22 cellular contexts compared by ENCODE assay signal in the genomic region with DNA sequence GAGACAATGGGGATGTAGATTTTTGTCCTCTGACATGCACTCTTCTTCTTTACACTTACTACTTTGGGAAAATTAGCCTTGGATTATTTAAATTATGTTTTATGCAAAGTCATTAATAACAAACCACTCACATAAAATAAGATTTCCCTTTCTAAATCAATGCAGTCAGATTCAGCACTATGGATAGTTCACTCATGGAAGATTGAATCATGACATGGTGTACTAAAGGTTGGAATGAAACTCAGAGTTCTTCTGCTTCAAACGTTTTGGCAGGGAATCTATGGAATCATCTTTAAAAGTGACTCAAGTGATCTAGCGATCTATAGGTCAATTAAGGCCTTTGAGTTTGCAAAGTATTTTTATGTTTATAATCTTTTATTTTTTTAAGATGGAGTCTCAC.
"Had no signal": no experiment of that assay in that cellular context is flagged by ENCODE, and none has a peak within 500 bp of the region (broad histone marks: within the 10 kb centered on the region; RNA-seq: fewer than 3 reads in every experiment).

No MANE protein-coding gene starts in this region.

- H3K27me3 ChIP-seq: colonic mucosa, hepatocyte, thyroid gland had no signal

- H2AFZ ChIP-seq: hepatocyte had no signal

- H3K4me3 ChIP-seq: colonic mucosa, hepatocyte, lower lobe of right lung, thyroid gland had no signal

- H3K79me2 ChIP-seq: hepatocyte had no signal

- ATAC-seq: activated CD8-positive, alpha-beta T cell treated with anti-CD3 and anti-CD28 coated beads, Interleukin-2, amount 10 ng/mL, durations not matched to agents 7 days and 5 days; left cardiac atrium; lower lobe of right lung had no signal

- DNase-seq: activated B cell treated with CpG ODN at 0.5 μM for 24 hours; activated CD4-positive, alpha-beta T cell treated with anti-CD3 and anti-CD28 coated beads for 48 hours; activated CD8-positive, alpha-beta T cell treated with anti-CD3 and anti-CD28 coated beads, Interleukin-2, amount 10 ng/mL, durations not matched to agents 7 days and 5 days; activated naive CD4-positive, alpha-beta T cell treated with Interleukin-2 at 50 U/mL for 16 hours; activated naive CD8-positive, alpha-beta T cell treated with anti-CD3 and anti-CD28 coated beads, Interleukin-2, amount 10 ng/mL, durations not matched to agents 7 days and 5 days; activated T-cell treated with anti-CD3 and anti-CD28 coated beads, Interleukin-2, amount 50 U/mL, for 24 hours; colonic mucosa; erythroblast; left cardiac atrium; lower lobe of right lung; posterior cingulate gyrus; retina; stimulated activated CD4-positive, alpha-beta T cell treated with anti-CD3 and anti-CD28 coated beads, Interleukin-2, amount 100 ng/mL, for 24 hours; stimulated activated naive CD4-positive, alpha-beta T cell treated with Interleukin-2 at 50 U/mL for 16 hours; thyroid gland had no signal

- H3K4me1 Mint-ChIP-seq: activated B cell treated with CpG ODN at 0.5 μM for 24 hours; activated naive CD8-positive, alpha-beta T cell treated with anti-CD3 and anti-CD28 coated beads, Interleukin-2, amount 10 ng/mL, durations not matched to agents 7 days and 5 days; brain; central memory CD8-positive, alpha-beta T cell; mesothelial cell of epicardium; nephron had no signal

- H3K36me3 Mint-ChIP-seq: activated naive CD8-positive, alpha-beta T cell treated with anti-CD3 and anti-CD28 coated beads, Interleukin-2, amount 10 ng/mL, durations not matched to agents 7 days and 5 days; brain had no signal

- H3K27ac Mint-ChIP-seq: activated B cell treated with CpG ODN at 0.5 μM for 24 hours; activated CD8-positive, alpha-beta T cell treated with anti-CD3 and anti-CD28 coated beads, Interleukin-2, amount 10 ng/mL, durations not matched to agents 7 days and 5 days; activated naive CD8-positive, alpha-beta T cell treated with anti-CD3 and anti-CD28 coated beads, Interleukin-2, amount 10 ng/mL, durations not matched to agents 7 days and 5 days; activated T-cell treated with anti-CD3 and anti-CD28 coated beads, Interleukin-2, amount 50 U/mL, for 24 hours; activated T-helper 2 cell treated with anti-CD3 and anti-CD28 coated beads, Interferon-gamma antibody, Interleukin-2, Interleukin-4, amounts not matched to agents 10 μg/mL and 5 μg/mL and 100 μg/mL, durations not matched to agents 14 hours and 24 hours and 36 hours; brain; mesothelial cell of epicardium; nephron; T-helper 2 cell treated with Interferon-gamma antibody and Interleukin-4, amounts not matched to agents 5 μg/mL and 100 μg/mL, for 36 hours had no signal

- H3K4me1 ChIP-seq: colonic mucosa, lower lobe of right lung, thyroid gland had no signal

- H3K4me3 Mint-ChIP-seq: activated B cell treated with CpG ODN at 0.5 μM for 24 hours; activated CD8-positive, alpha-beta T cell treated with anti-CD3 and anti-CD28 coated beads, Interleukin-2, amount 10 ng/mL, durations not matched to agents 7 days and 5 days; activated naive CD8-positive, alpha-beta T cell treated with anti-CD3 and anti-CD28 coated beads, Interleukin-2, amount 10 ng/mL, durations not matched to agents 7 days and 5 days; activated T-cell treated with anti-CD3 and anti-CD28 coated beads, Interleukin-2, amount 50 U/mL, for 24 hours; brain; central memory CD8-positive, alpha-beta T cell; mesothelial cell of epicardium; nephron; T-helper 2 cell treated with Interferon-gamma antibody and Interleukin-4, amounts not matched to agents 5 μg/mL and 100 μg/mL, for 36 hours had no signal

- H3K27me3 Mint-ChIP-seq: activated B cell treated with CpG ODN at 0.5 μM for 24 hours; central memory CD8-positive, alpha-beta T cell had no signal

- H3K36me3 ChIP-seq: colonic mucosa, lower lobe of right lung, thyroid gland had no signal

- H3K27ac ChIP-seq: colonic mucosa, hepatocyte, lower lobe of right lung, thyroid gland had no signal

- H3K4me2 ChIP-seq: hepatocyte had no signal
